In genomic region chr4:103074598-103075434, GRCh38 we compare ENCODE assay signal across 8 cellular contexts. TPM values are rescaled to one million over a fixed set of nuclear protein-coding genes. Genes with fewer than 3 reads are reported as not detected.
DNase-seq lines count a peak whose midpoint lies in the region; ATAC-seq and TF ChIP-seq lines count a peak whose summit lies in the region.

No MANE protein-coding gene starts in this region.

- H3K4me1 ChIP-seq in left ventricle myocardium inferior (peaks cover 28% of the 10 kb centered on the region), right cardiac atrium (ENCODE audit: control insufficient read depth, insufficient read depth, low read length) (no peaks in the 10 kb centered on the region), adipocyte (ENCODE audit: control insufficient read depth, insufficient read depth, low read length) (peaks cover 30% of the 10 kb centered on the region)

- peak overlapping the region; percentile 88 for H3K9ac ChIP-seq in adipocyte (ENCODE audit: low read length)

- peaks cover 39% of the 10 kb centered on the region for H3K4me1 Mint-ChIP-seq in stimulated activated memory B cell treated with anti-CD40 and anti-IgM and Interleukin-4, amounts not matched to agents 10 μg/mL and 1 μg/mL and 100 μg/mL, for 72 hours
- H3K4me1 Mint-ChIP-seq in type B pancreatic cell (ENCODE audit: unreplicated experiment) = peaks cover 5% of the 10 kb centered on the region

- intact Hi-C loops in left ventricle myocardium inferior (cut with micrococcal nuclease) = no loop called here
- intact Hi-C loops in right cardiac atrium (cut with DNase I) = no loop called here

- H3K4me3 ChIP-seq in left ventricle myocardium inferior = peak overlapping the region; percentile 79
- no peak overlapping the region for H3K4me3 ChIP-seq in right cardiac atrium (ENCODE audit: low read length)
- H3K4me3 ChIP-seq in adipocyte (ENCODE audit: low read length) = peak overlapping the region; percentile 86

- no peak for ATAC-seq in right cardiac atrium
- peak; percentile 34 for ATAC-seq in HG03342 (IDR thresholded peaks at IDR 0.05; ENCODE audit: unreplicated experiment)
- peak; percentile 61 for ATAC-seq in stimulated activated memory B cell treated with anti-CD40 and anti-IgM and Interleukin-4, amounts not matched to agents 10 μg/mL and 1 μg/mL and 100 μg/mL, for 72 hours
- no peak for ATAC-seq in HG03095 (IDR thresholded peaks at IDR 0.05; ENCODE audit: unreplicated experiment)

- H3K27me3 Mint-ChIP-seq in stimulated activated memory B cell treated with anti-CD40 and anti-IgM and Interleukin-4, amounts not matched to agents 10 μg/mL and 1 μg/mL and 100 μg/mL, for 72 hours = no peaks in the 10 kb centered on the region
- H3K27me3 Mint-ChIP-seq in type B pancreatic cell = peaks cover 9% of the 10 kb centered on the region

- DNase-seq in left ventricle myocardium inferior = no peak
- DNase-seq in right cardiac atrium = no peak
- no peak for DNase-seq in adipocyte (ENCODE audit: low read depth)
- no peak for DNase-seq in type B pancreatic cell (ENCODE audit: extremely low spot score, unreplicated experiment)
- no peak for DNase-seq in activated gamma-delta T cell treated with Interleukin-2 at 50 U/mL for 16 hours

- H3K9me3 Mint-ChIP-seq in stimulated activated memory B cell treated with anti-CD40 and anti-IgM and Interleukin-4, amounts not matched to agents 10 μg/mL and 1 μg/mL and 100 μg/mL, for 72 hours = no peaks in the 10 kb centered on the region
- H3K9me3 Mint-ChIP-seq in type B pancreatic cell = no peaks in the 10 kb centered on the region

- H3K9me3 ChIP-seq in left ventricle myocardium inferior (replicated peaks) (no peaks in the 10 kb centered on the region), right cardiac atrium (ENCODE audit: control insufficient read depth, low read length) (no peaks in the 10 kb centered on the region), adipocyte (ENCODE audit: control insufficient read depth, low read length) (no peaks in the 10 kb centered on the region)

- no peaks in the 10 kb centered on the region for H3K27me3 ChIP-seq in left ventricle myocardium inferior (ENCODE audit: low read depth)
- H3K27me3 ChIP-seq in right cardiac atrium (ENCODE audit: control insufficient read depth, insufficient read depth) = no peaks in the 10 kb centered on the region
- no peaks in the 10 kb centered on the region for H3K27me3 ChIP-seq in adipocyte (replicated peaks; ENCODE audit: control insufficient read depth, insufficient read depth, low read length)

- WGBS in right cardiac atrium = 84% methylated on average over 10 of the region's 10 CpGs

- H3K36me3 ChIP-seq in left ventricle myocardium inferior (peaks cover 6% of the 10 kb centered on the region), adipocyte (ENCODE audit: control insufficient read depth, insufficient read depth, low read length, severe bottlenecking) (no peaks in the 10 kb centered on the region)

- H3K36me3 Mint-ChIP-seq in stimulated activated memory B cell treated with anti-CD40 and anti-IgM and Interleukin-4, amounts not matched to agents 10 μg/mL and 1 μg/mL and 100 μg/mL, for 72 hours = peaks cover 5% of the 10 kb centered on the region
- H3K36me3 Mint-ChIP-seq in type B pancreatic cell = peaks cover 10% of the 10 kb centered on the region

- H3K27ac ChIP-seq in left ventricle myocardium inferior (replicated peaks) (no peak overlapping the region), right cardiac atrium (ENCODE audit: low read length) (no peak overlapping the region)

- H3K4me3 Mint-ChIP-seq in stimulated activated memory B cell treated with anti-CD40 and anti-IgM and Interleukin-4, amounts not matched to agents 10 μg/mL and 1 μg/mL and 100 μg/mL, for 72 hours = peak overlapping the region; percentile 90
- H3K4me3 Mint-ChIP-seq in type B pancreatic cell = no peak overlapping the region

- H3K27ac Mint-ChIP-seq in stimulated activated memory B cell treated with anti-CD40 and anti-IgM and Interleukin-4, amounts not matched to agents 10 μg/mL and 1 μg/mL and 100 μg/mL, for 72 hours = peak overlapping the region; percentile 95
- H3K27ac Mint-ChIP-seq in type B pancreatic cell = no peak overlapping the region

- TF ChIP-seq CTCF in left ventricle myocardium inferior (IDR thresholded peaks at IDR 0.05; ENCODE audit: borderline replicate concordance) = no peak
- TF ChIP-seq CTCF in type B pancreatic cell (conservative IDR thresholded peaks at IDR 0.05) = no peak

RNA-seq across cellular contexts. Expression of gene SLC9B2, which starts 1.7 kb away (rescaled TPM):
- total RNA-seq in left ventricle myocardium inferior (2.3 TPM), right cardiac atrium (10 to 100 TPM in 1 of 4 donors, 1 to 10 TPM in 3; 7.5 to 12.7 (median 8.7) TPM), type B pancreatic cell (ENCODE audit: low replicate concordance) (4.0 and 12.9 TPM in 2 replicates)
- 5.0 TPM for polyA plus RNA-seq in right cardiac atrium

RNA-seq across cellular contexts. Expression of gene BDH2, which starts 24.8 kb away (rescaled TPM):
- total RNA-seq in left ventricle myocardium inferior = 27.2 TPM
- 10 to 100 TPM; 33.1 to 49.5 (median 43.9) TPM for total RNA-seq in right cardiac atrium
- 46.6 TPM for polyA plus RNA-seq in right cardiac atrium
- total RNA-seq in type B pancreatic cell (ENCODE audit: low replicate concordance) = 52.1 and 72.7 TPM in 2 replicates

RNA-seq across cellular contexts. Expression of gene SLC9B1, which starts 55.3 kb away (rescaled TPM):
- total RNA-seq in left ventricle myocardium inferior = 0.55 TPM
- total RNA-seq in right cardiac atrium = 1 to 10 TPM in 2 of 4 donors, under 1 TPM in 2; 0.94 to 1.8 (median 1.3) TPM
- 0.27 TPM for polyA plus RNA-seq in right cardiac atrium
- 0.71 and 1.6 TPM in 2 replicates for total RNA-seq in type B pancreatic cell (ENCODE audit: low replicate concordance)

Comparison
In these comparisons a context has a peak if more than half of its experiments do, and no peak if none do; other contexts are left out.
1. ATAC-seq: peak in HG03342 (single experiment) and stimulated activated memory B cell treated with anti-CD40 and anti-IgM and Interleukin-4, amounts not matched to agents 10 μg/mL and 1 μg/mL and 100 μg/mL, for 72 hours (single experiment); none in right cardiac atrium (0 of 2) and HG03095 (single experiment).